Comparison of ENCODE assay signal across 25 cellular contexts in the genomic region with DNA sequence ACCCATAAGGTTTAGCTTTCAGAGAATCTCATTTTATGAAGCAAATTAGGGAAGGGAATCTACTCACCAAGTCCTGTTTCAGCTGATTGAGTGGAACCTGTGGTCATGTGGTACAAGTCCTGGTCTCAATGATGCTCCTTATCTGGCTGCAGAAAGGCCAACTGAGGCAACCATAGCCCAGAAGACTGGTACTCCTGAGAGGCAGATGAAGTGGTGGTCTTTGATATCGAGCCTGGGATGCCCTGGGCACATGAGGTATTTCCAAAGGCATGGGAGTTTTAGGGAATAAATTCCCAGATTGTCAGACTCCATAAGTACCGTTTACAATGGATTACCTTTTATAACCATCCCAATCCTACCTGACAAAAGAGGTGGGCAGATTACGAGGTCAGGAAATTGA. TPM values are rescaled to one million over a fixed set of nuclear protein-coding genes. Genes with fewer than 3 reads are reported as not detected.
DNase-seq lines count a peak whose midpoint lies in the region; ATAC-seq, FAIRE-seq and TF ChIP-seq lines count a peak whose summit lies in the region.
"Had no signal": no experiment of that assay in that cellular context is flagged by ENCODE, and none has a peak within 500 bp of the region (broad histone marks: within the 10 kb centered on the region; RNA-seq: fewer than 3 reads in every experiment).

No MANE protein-coding gene starts in this region.

- H3K27me3 ChIP-seq in testis = no peaks in the 10 kb centered on the region
- H3K27me3 ChIP-seq: MG63 had no signal

- peak overlapping the region; percentile 97 for H3K4me3 Mint-ChIP-seq in activated CD4-positive, alpha-beta T cell treated with anti-CD3 and anti-CD28 coated beads, Interleukin-2, amount 10 ng/mL, durations not matched to agents 24 days and 14 days
- H3K4me3 Mint-ChIP-seq in activated naive CD8-positive, alpha-beta T cell treated with anti-CD3 and anti-CD28 coated beads, Interleukin-2, amount 10 ng/mL, durations not matched to agents 7 days and 5 days = peak overlapping the region; percentile 97
- H3K4me3 Mint-ChIP-seq in activated naive CD8-positive, alpha-beta T cell treated with anti-CD3 and anti-CD28 coated beads for 36 hours = no peak overlapping the region
- H3K4me3 Mint-ChIP-seq in stimulated activated naive B cell treated with anti-CD40 and anti-IgM and Interleukin-4, amounts not matched to agents 10 μg/mL and 1 μg/mL and 100 μg/mL, for 72 hours = no peak overlapping the region

- H3K27ac Mint-ChIP-seq in activated CD4-positive, alpha-beta T cell treated with anti-CD3 and anti-CD28 coated beads, Interleukin-2, amount 10 ng/mL, durations not matched to agents 24 days and 14 days = no peak overlapping the region
- peak overlapping the region; percentile 98 for H3K27ac Mint-ChIP-seq in activated naive CD8-positive, alpha-beta T cell treated with anti-CD3 and anti-CD28 coated beads, Interleukin-2, amount 10 ng/mL, durations not matched to agents 7 days and 5 days
- H3K27ac Mint-ChIP-seq in activated naive CD8-positive, alpha-beta T cell treated with anti-CD3 and anti-CD28 coated beads for 36 hours = no peak overlapping the region
- H3K27ac Mint-ChIP-seq in stimulated activated naive B cell treated with anti-CD40 and anti-IgM and Interleukin-4, amounts not matched to agents 10 μg/mL and 1 μg/mL and 100 μg/mL, for 72 hours = no peak overlapping the region

- ATAC-seq in activated naive CD8-positive, alpha-beta T cell treated with anti-CD3 and anti-CD28 coated beads, Interleukin-2, amount 10 ng/mL, durations not matched to agents 7 days and 5 days (ENCODE audit: low read depth) = no peak
- no peak for ATAC-seq in GM18873 (IDR thresholded peaks at IDR 0.05; ENCODE audit: low FRiP score, unreplicated experiment)
- ATAC-seq in stimulated activated naive B cell treated with anti-CD40 and anti-IgM and Interleukin-4, amounts not matched to agents 10 μg/mL and 1 μg/mL and 100 μg/mL, for 72 hours (replicated peaks) = no peak

- TF ChIP-seq CTCF in testis (IDR thresholded peaks at IDR 0.05) = no peak

- H3K4me3 ChIP-seq in testis = no peak overlapping the region
- H3K4me3 ChIP-seq: GM23248, MG63 had no signal

- intact Hi-C loops in activated CD4-positive, alpha-beta T cell treated with anti-CD3 and anti-CD28 coated beads, Interleukin-2, amount 10 ng/mL, durations not matched to agents 24 days and 14 days (cut with micrococcal nuclease) = loop anchor here (5.0 to 10.0 kb wide), 2 partner anchors 573 to 805 kb away; no protein-coding TSS in a partner anchor
- intact Hi-C loops in testis (cut with DNase I; ENCODE audit: low total_unique reads) = no loop called here

- 90 to 97% methylated on average over 3 of the region's 3 CpGs for WGBS in testis, 2 donors

- POLR2A ChIA-PET in activated naive CD8-positive, alpha-beta T cell treated with anti-CD3 and anti-CD28 coated beads, Interleukin-2, amount 10 ng/mL, durations not matched to agents 7 days and 5 days (lab: Charles Lee) = interaction anchor here (1.4 to 2.4 kb wide), 3 partner anchors 9 to 146 kb away, joined by 3 to 19 read pairs (median 10); no protein-coding TSS in a partner anchor

- H3K36me3 ChIP-seq in testis (ENCODE audit: low read depth, missing control alignments) = no peaks in the 10 kb centered on the region

- no peaks in the 10 kb centered on the region for H3K27me3 Mint-ChIP-seq in activated CD4-positive, alpha-beta T cell treated with anti-CD3 and anti-CD28 coated beads, Interleukin-2, amount 10 ng/mL, durations not matched to agents 24 days and 14 days
- no peaks in the 10 kb centered on the region for H3K27me3 Mint-ChIP-seq in activated naive CD8-positive, alpha-beta T cell treated with anti-CD3 and anti-CD28 coated beads, Interleukin-2, amount 10 ng/mL, durations not matched to agents 7 days and 5 days
- H3K27me3 Mint-ChIP-seq in activated naive CD8-positive, alpha-beta T cell treated with anti-CD3 and anti-CD28 coated beads for 36 hours = no peaks in the 10 kb centered on the region
- no peaks in the 10 kb centered on the region for H3K27me3 Mint-ChIP-seq in stimulated activated naive B cell treated with anti-CD40 and anti-IgM and Interleukin-4, amounts not matched to agents 10 μg/mL and 1 μg/mL and 100 μg/mL, for 72 hours
- H3K27me3 Mint-ChIP-seq: CD4-positive, alpha-beta memory T cell had no signal

- FAIRE-seq in GM12892 (lab: Jason Lieb, UNC) = no peak
- FAIRE-seq: RCC 7860 had no signal

- peaks cover under 1% of the 10 kb centered on the region for H3K9me3 Mint-ChIP-seq in activated CD4-positive, alpha-beta T cell treated with anti-CD3 and anti-CD28 coated beads, Interleukin-2, amount 10 ng/mL, durations not matched to agents 24 days and 14 days
- no peaks in the 10 kb centered on the region for H3K9me3 Mint-ChIP-seq in activated naive CD8-positive, alpha-beta T cell treated with anti-CD3 and anti-CD28 coated beads, Interleukin-2, amount 10 ng/mL, durations not matched to agents 7 days and 5 days
- peaks cover 4% of the 10 kb centered on the region for H3K9me3 Mint-ChIP-seq in activated naive CD8-positive, alpha-beta T cell treated with anti-CD3 and anti-CD28 coated beads for 36 hours
- peaks cover 2 to 5% of the 10 kb centered on the region in 2 donors for H3K9me3 Mint-ChIP-seq in stimulated activated naive B cell treated with anti-CD40 and anti-IgM and Interleukin-4, amounts not matched to agents 10 μg/mL and 1 μg/mL and 100 μg/mL, for 72 hours

- H3K4me1 ChIP-seq in testis = peaks cover 5% of the 10 kb centered on the region

- H3K27ac ChIP-seq in testis = no peak overlapping the region
- H3K27ac ChIP-seq: GM23248 had no signal

- no peak for DNase-seq in activated CD4-positive, alpha-beta T cell treated with anti-CD3 and anti-CD28 coated beads, Interleukin-2, amount 10 ng/mL, durations not matched to agents 24 days and 14 days
- DNase-seq in activated CD4-positive, alpha-beta T cell treated with anti-CD3 and anti-CD28 coated beads, Interleukin-2, amount 50 U/mL, for 4 hours = no peak
- DNase-seq in activated naive CD8-positive, alpha-beta T cell treated with anti-CD3 and anti-CD28 coated beads, Interleukin-2, amount 10 ng/mL, durations not matched to agents 7 days and 5 days = no peak
- DNase-seq in activated naive CD8-positive, alpha-beta T cell treated with anti-CD3 and anti-CD28 coated beads for 36 hours = no peak
- no peak for DNase-seq in GM12892 (ENCODE audit: insufficient read length)
- peak; percentile 2 for DNase-seq in testis
- DNase-seq in stimulated activated naive B cell treated with anti-CD40 and anti-IgM and Interleukin-4, amounts not matched to agents 10 μg/mL and 1 μg/mL and 100 μg/mL, for 72 hours = no peak
- DNase-seq: C1 segment of cervical spinal cord; CD4-positive, alpha-beta memory T cell; COR-L47; DMS53; GM23248; H7; IMR-90; KG1; MG63; NCI-H2029; NCI-H446; NCI-H524 treated with DMSO at 0.1 percent for 48 hours; NCI-H774; SIG-M5; SK-N-SH had no signal

- H3K9me3 ChIP-seq in testis = no peaks in the 10 kb centered on the region
- H3K9me3 ChIP-seq: MG63, SK-N-SH had no signal

- TF ChIP-seq POLR2A in GM12892 (IDR thresholded peaks at IDR 0.05; ENCODE audit: low read depth, low read length) (peak; percentile 49; the same call in 1 of the 2 replicates), testis (IDR thresholded peaks at IDR 0.05) (no peak)

- H3K36me3 Mint-ChIP-seq in activated CD4-positive, alpha-beta T cell treated with anti-CD3 and anti-CD28 coated beads, Interleukin-2, amount 10 ng/mL, durations not matched to agents 24 days and 14 days (ENCODE audit: low read depth) = peaks cover 69% of the 10 kb centered on the region
- H3K36me3 Mint-ChIP-seq in activated naive CD8-positive, alpha-beta T cell treated with anti-CD3 and anti-CD28 coated beads, Interleukin-2, amount 10 ng/mL, durations not matched to agents 7 days and 5 days = peaks cover 71% of the 10 kb centered on the region
- H3K36me3 Mint-ChIP-seq in activated naive CD8-positive, alpha-beta T cell treated with anti-CD3 and anti-CD28 coated beads for 36 hours = peaks cover 37% of the 10 kb centered on the region
- H3K36me3 Mint-ChIP-seq in stimulated activated naive B cell treated with anti-CD40 and anti-IgM and Interleukin-4, amounts not matched to agents 10 μg/mL and 1 μg/mL and 100 μg/mL, for 72 hours = peaks cover 19% of the 10 kb centered on the region in 2 donors

- H3K4me1 Mint-ChIP-seq in activated CD4-positive, alpha-beta T cell treated with anti-CD3 and anti-CD28 coated beads, Interleukin-2, amount 10 ng/mL, durations not matched to agents 24 days and 14 days = peaks cover 65% of the 10 kb centered on the region
- H3K4me1 Mint-ChIP-seq in activated naive CD8-positive, alpha-beta T cell treated with anti-CD3 and anti-CD28 coated beads, Interleukin-2, amount 10 ng/mL, durations not matched to agents 7 days and 5 days = peaks cover 62% of the 10 kb centered on the region
- H3K4me1 Mint-ChIP-seq in activated naive CD8-positive, alpha-beta T cell treated with anti-CD3 and anti-CD28 coated beads for 36 hours = peaks cover 24% of the 10 kb centered on the region
- H3K4me1 Mint-ChIP-seq in stimulated activated naive B cell treated with anti-CD40 and anti-IgM and Interleukin-4, amounts not matched to agents 10 μg/mL and 1 μg/mL and 100 μg/mL, for 72 hours = peaks cover 41 to 74% of the 10 kb centered on the region in 2 donors

RNA-seq across cellular contexts. Expression of a gene that starts 3.3 kb away (rescaled TPM):
- total RNA-seq in activated CD4-positive, alpha-beta T cell treated with anti-CD3 and anti-CD28 coated beads, Interleukin-2, amount 10 ng/mL, durations not matched to agents 24 days and 14 days = 88.8 and 90.5 TPM in 2 replicates
- total RNA-seq in activated naive CD8-positive, alpha-beta T cell treated with anti-CD3 and anti-CD28 coated beads, Interleukin-2, amount 10 ng/mL, durations not matched to agents 7 days and 5 days = 100 to 1,000 TPM; 609 to 666 TPM
- total RNA-seq in activated naive CD8-positive, alpha-beta T cell treated with anti-CD3 and anti-CD28 coated beads for 36 hours = 100 to 1,000 TPM; 108 to 109 TPM
- polyA plus RNA-seq in GM12892 (2012; ENCODE audit: missing spikeins) = 130 TPM
- 10 to 100 TPM; 22.7 to 36.1 TPM for total RNA-seq in testis
- 18.0 TPM for polyA plus RNA-seq in testis (ENCODE audit: insufficient read depth, low read depth, low replicate concordance)
- total RNA-seq: G401 had no signal

Comparison
In these comparisons a context has a peak if more than half of its experiments do, and no peak if none do; other contexts are left out.
1. H3K4me3 Mint-ChIP-seq: peak in activated CD4-positive, alpha-beta T cell treated with anti-CD3 and anti-CD28 coated beads, Interleukin-2, amount 10 ng/mL, durations not matched to agents 24 days and 14 days (single experiment) and activated naive CD8-positive, alpha-beta T cell treated with anti-CD3 and anti-CD28 coated beads, Interleukin-2, amount 10 ng/mL, durations not matched to agents 7 days and 5 days (single experiment); none in activated naive CD8-positive, alpha-beta T cell treated with anti-CD3 and anti-CD28 coated beads for 36 hours (single experiment) and stimulated activated naive B cell treated with anti-CD40 and anti-IgM and Interleukin-4, amounts not matched to agents 10 μg/mL and 1 μg/mL and 100 μg/mL, for 72 hours (0 of 2).